Comparison of ENCODE assay signal across 1 cellular context in genomic region chr2:100362269-100362668, GRCh38.
A peak's percentile ranks its signal among the peaks of the same experiment; 100 is the strongest.
TF ChIP-seq lines count a peak whose summit lies in the region.

No MANE protein-coding gene starts in this region.

TF ChIP-seq in H1, 55 proteins besides CTCF, POLR2A, EP300 and RAD21:
- TF ChIP-seq E2F6 (IDR thresholded peaks at IDR 0.05): 0 out of 2 replicates have a peak, but pooled peaks have one; percentile 17
